8 cellular contexts compared by ENCODE assay signal in the genomic region with DNA sequence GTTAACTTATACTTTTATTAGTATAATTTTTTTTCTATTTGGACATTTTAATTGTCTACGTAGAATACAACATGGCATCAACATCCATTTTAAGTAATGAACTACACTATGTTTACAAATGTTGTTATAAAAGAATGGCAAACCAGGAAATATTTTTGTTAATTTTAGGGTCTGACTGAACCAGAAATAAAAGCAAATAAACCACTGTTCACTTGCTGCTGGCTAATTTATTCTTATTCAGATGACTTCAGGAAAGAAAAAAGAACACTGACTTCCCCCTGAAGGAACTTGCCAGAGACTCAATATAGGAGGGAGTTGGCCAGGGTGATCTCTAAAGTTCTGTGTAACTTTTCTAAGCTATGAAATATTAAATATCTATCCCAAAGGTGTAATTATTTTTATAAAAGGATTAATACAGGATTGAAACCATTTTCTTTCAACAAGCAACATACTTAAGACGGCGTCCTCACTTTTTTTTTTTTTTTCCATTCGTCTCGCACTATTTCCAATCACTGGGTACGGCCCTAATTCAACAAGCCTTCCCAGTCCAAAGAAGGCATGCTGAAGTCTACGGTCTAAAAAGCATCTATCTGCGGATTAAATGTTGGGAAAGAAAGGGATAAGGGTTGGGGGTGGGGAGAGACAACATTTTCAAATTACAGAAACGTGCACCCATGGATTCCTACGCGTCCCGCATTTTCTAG. TPM values are rescaled to one million over a fixed set of nuclear protein-coding genes. Genes with fewer than 3 reads are reported as not detected.
A peak's percentile ranks its signal among the peaks of the same experiment; 100 is the strongest.
DNase-seq lines count a peak whose midpoint lies in the region; ATAC-seq and TF ChIP-seq lines count a peak whose summit lies in the region.

No MANE protein-coding gene starts in this region.

- TF ChIP-seq CTCF in natural killer cell (IDR thresholded peaks at IDR 0.05), result no peak

- no peaks in the 10 kb centered on the region for H3K27me3 Mint-ChIP-seq in dendritic cell treated with granulocyte-macrophage colony-stimulating factor and Interleukin-4, amounts not matched to agents 40 ng/mL and 50 ng/mL, for 4 days
- peaks cover 10 to 15% of the 10 kb centered on the region in 2 donors for H3K27me3 Mint-ChIP-seq in natural killer cell (ENCODE audit: low read depth in 2 of 2)

- H3K4me3 ChIP-seq in BLaER1, result peak overlapping the region; percentile 96

- peaks cover 30% of the 10 kb centered on the region for H4K20me1 ChIP-seq in BLaER1

- H3K27ac ChIP-seq in BLaER1, result peak overlapping the region; percentile 95

- H3K27ac Mint-ChIP-seq in dendritic cell treated with granulocyte-macrophage colony-stimulating factor and Interleukin-4, amounts not matched to agents 40 ng/mL and 50 ng/mL, for 4 days, result peak overlapping the region; percentile 74
- H3K27ac Mint-ChIP-seq in natural killer cell, result peak overlapping the region; percentile 43 to 54

- H3K9me3 ChIP-seq in BLaER1, result peaks cover 9% of the 10 kb centered on the region

- DNase-seq in Kasumi-1 (lab: John Stamatoyannopoulos, UW), result peak; percentile 30 to 42
- no peak for DNase-seq in natural killer cell

- peak overlapping the region; percentile 85 for H3K4me2 ChIP-seq in BLaER1

- intact Hi-C loops in dendritic cell treated with granulocyte-macrophage colony-stimulating factor and Interleukin-4, amounts not matched to agents 40 ng/mL and 50 ng/mL, for 4 days (cut with micrococcal nuclease), result loop anchor here (5.0 kb wide), 1 partner anchor 112 kb away; no protein-coding TSS in a partner anchor
- intact Hi-C loops in natural killer cell (cut with micrococcal nuclease), result no loop called here

- peaks cover 5% of the 10 kb centered on the region for H3K36me3 Mint-ChIP-seq in dendritic cell treated with granulocyte-macrophage colony-stimulating factor and Interleukin-4, amounts not matched to agents 40 ng/mL and 50 ng/mL, for 4 days (ENCODE audit: low read depth)
- no peaks in the 10 kb centered on the region for H3K36me3 Mint-ChIP-seq in natural killer cell

- peak overlapping the region; percentile 83 for H3K4me3 Mint-ChIP-seq in dendritic cell treated with granulocyte-macrophage colony-stimulating factor and Interleukin-4, amounts not matched to agents 40 ng/mL and 50 ng/mL, for 4 days
- H3K4me3 Mint-ChIP-seq in natural killer cell, result peak overlapping the region; percentile 86

- H3K36me3 ChIP-seq in BLaER1, result peaks cover 4% of the 10 kb centered on the region; the same call in 1 of the 2 replicates

- no peaks in the 10 kb centered on the region for H3K9me3 Mint-ChIP-seq in dendritic cell treated with granulocyte-macrophage colony-stimulating factor and Interleukin-4, amounts not matched to agents 40 ng/mL and 50 ng/mL, for 4 days
- H3K9me3 Mint-ChIP-seq in natural killer cell, result no peaks in the 10 kb centered on the region

- H3K4me1 ChIP-seq in BLaER1, result peaks cover 39% of the 10 kb centered on the region

- H3K9ac ChIP-seq in BLaER1, result peak overlapping the region; percentile 93

- peaks cover 30% of the 10 kb centered on the region for H3K4me1 Mint-ChIP-seq in dendritic cell treated with granulocyte-macrophage colony-stimulating factor and Interleukin-4, amounts not matched to agents 40 ng/mL and 50 ng/mL, for 4 days (ENCODE audit: low read depth)
- H3K4me1 Mint-ChIP-seq in natural killer cell, result peaks cover 16 to 18% of the 10 kb centered on the region in 2 donors

- no peaks in the 10 kb centered on the region for H3K27me3 ChIP-seq in BLaER1

- ATAC-seq in natural killer cell (no peak), GM21390 (IDR thresholded peaks at IDR 0.05; ENCODE audit: unreplicated experiment) (no peak), GM18502 (IDR thresholded peaks at IDR 0.05; ENCODE audit: poor library complexity, unreplicated experiment) (no peak), GM18907 (IDR thresholded peaks at IDR 0.05; ENCODE audit: unreplicated experiment) (no peak)
- ATAC-seq in activated CD4-positive, CD25-positive, alpha-beta regulatory T cell treated with anti-CD3 and anti-CD28 coated beads, Interleukin-2, amount 50 U/mL, for 24 hours, result no peak

RNA-seq across cellular contexts. Expression of gene USP6NL, which starts 1.1 kb away (rescaled TPM):
- total RNA-seq in natural killer cell, result 1 to 10 TPM; 2.3 to 3.7 (median 2.5) TPM
